22 cellular contexts compared by ENCODE assay signal in genomic region chr20:47612670-47613069, GRCh38.
DNase-seq lines count a peak whose midpoint lies in the region; ATAC-seq lines count a peak whose summit lies in the region.
"Had no signal": no experiment of that assay in that cellular context is flagged by ENCODE, and none has a peak within 500 bp of the region (broad histone marks: within the 10 kb centered on the region; RNA-seq: fewer than 3 reads in every experiment).

No MANE protein-coding gene starts in this region.

- ATAC-seq in stimulated activated naive CD8-positive, alpha-beta T cell treated with anti-CD3 and anti-CD28 coated beads, Interleukin-15, Interleukin-2, amounts not matched to agents 100 U/mL and 50 U/mL, for 24 hours, result no peak
- no peak for ATAC-seq in GM21717 (IDR thresholded peaks at IDR 0.05; ENCODE audit: unreplicated experiment)
- ATAC-seq: left lung had no signal

- intact Hi-C loops in dendritic cell treated with granulocyte-macrophage colony-stimulating factor and Interleukin-4, amounts not matched to agents 40 ng/mL and 50 ng/mL, for 4 days (cut with micrococcal nuclease), result loop anchor here (10.0 kb wide), 1 partner anchor 108 kb away; the partner anchor contains the start of gene NCOA3

- no peak overlapping the region for H3K4me3 Mint-ChIP-seq in stimulated activated naive CD8-positive, alpha-beta T cell treated with anti-CD3 and anti-CD28 coated beads, Interleukin-15, Interleukin-2, amounts not matched to agents 100 ng/mL and 50 ng/mL, for 24 hours
- H3K4me3 Mint-ChIP-seq in dendritic cell treated with granulocyte-macrophage colony-stimulating factor and Interleukin-4, amounts not matched to agents 40 ng/mL and 50 ng/mL, for 4 days, result no peak overlapping the region

- H3K27me3 Mint-ChIP-seq in stimulated activated naive CD8-positive, alpha-beta T cell treated with anti-CD3 and anti-CD28 coated beads, Interleukin-15, Interleukin-2, amounts not matched to agents 100 ng/mL and 50 ng/mL, for 24 hours, result no peaks in the 10 kb centered on the region
- H3K27me3 Mint-ChIP-seq in dendritic cell treated with granulocyte-macrophage colony-stimulating factor and Interleukin-4, amounts not matched to agents 40 ng/mL and 50 ng/mL, for 4 days, result no peaks in the 10 kb centered on the region

- H3K4me1 Mint-ChIP-seq in stimulated activated naive CD8-positive, alpha-beta T cell treated with anti-CD3 and anti-CD28 coated beads, Interleukin-15, Interleukin-2, amounts not matched to agents 100 ng/mL and 50 ng/mL, for 24 hours (ENCODE audit: low read depth), result peaks cover 84% of the 10 kb centered on the region
- H3K4me1 Mint-ChIP-seq in dendritic cell treated with granulocyte-macrophage colony-stimulating factor and Interleukin-4, amounts not matched to agents 40 ng/mL and 50 ng/mL, for 4 days (ENCODE audit: low read depth), result peaks cover 30% of the 10 kb centered on the region

- peaks cover 47% of the 10 kb centered on the region for H3K36me3 Mint-ChIP-seq in stimulated activated naive CD8-positive, alpha-beta T cell treated with anti-CD3 and anti-CD28 coated beads, Interleukin-15, Interleukin-2, amounts not matched to agents 100 ng/mL and 50 ng/mL, for 24 hours (ENCODE audit: low read depth)
- peaks cover 19% of the 10 kb centered on the region for H3K36me3 Mint-ChIP-seq in dendritic cell treated with granulocyte-macrophage colony-stimulating factor and Interleukin-4, amounts not matched to agents 40 ng/mL and 50 ng/mL, for 4 days (ENCODE audit: low read depth)

- DNase-seq in NCI-H1436 treated with DMSO at 0.1 percent for 48 hours (lab: John Stamatoyannopoulos, UW) (peak; percentile 1), NCI-H1436 (lab: John Stamatoyannopoulos, UW) (no peak), T1000 (lab: John Stamatoyannopoulos, UW) (no peak), hypothalamus (lab: John Stamatoyannopoulos, UW) (no peak)
- DNase-seq in stimulated activated naive CD8-positive, alpha-beta T cell treated with anti-CD3 and anti-CD28 coated beads, Interleukin-15, Interleukin-2, amounts not matched to agents 100 U/mL and 50 U/mL, for 24 hours, result no peak
- DNase-seq: 8988T; activated CD4-positive, alpha-beta T cell treated with anti-CD3 and anti-CD28 coated beads for 4 hours; C1 segment of cervical spinal cord; DND-41; foreskin melanocyte; GM23248; KG1; left lung; NCI-H1092 treated with DMSO at 0.1 percent for 48 hours; NCI-H226; NK-92 treated with Interleukin-12 subunit alpha and Interleukin-12 subunit beta, amount 100 ng/mL, for 24 hours; SHP77; T-helper 9 cell; trophoblast cell had no signal

- peak overlapping the region; percentile 95 for H3K27ac Mint-ChIP-seq in stimulated activated naive CD8-positive, alpha-beta T cell treated with anti-CD3 and anti-CD28 coated beads, Interleukin-15, Interleukin-2, amounts not matched to agents 100 ng/mL and 50 ng/mL, for 24 hours
- H3K27ac Mint-ChIP-seq in dendritic cell treated with granulocyte-macrophage colony-stimulating factor and Interleukin-4, amounts not matched to agents 40 ng/mL and 50 ng/mL, for 4 days, result peak overlapping the region; percentile 30

- H3K9me3 Mint-ChIP-seq in stimulated activated naive CD8-positive, alpha-beta T cell treated with anti-CD3 and anti-CD28 coated beads, Interleukin-15, Interleukin-2, amounts not matched to agents 100 ng/mL and 50 ng/mL, for 24 hours, result no peaks in the 10 kb centered on the region
- H3K9me3 Mint-ChIP-seq in dendritic cell treated with granulocyte-macrophage colony-stimulating factor and Interleukin-4, amounts not matched to agents 40 ng/mL and 50 ng/mL, for 4 days, result no peaks in the 10 kb centered on the region
